ENCODE assay signal across 27 cellular contexts in the genomic region with DNA sequence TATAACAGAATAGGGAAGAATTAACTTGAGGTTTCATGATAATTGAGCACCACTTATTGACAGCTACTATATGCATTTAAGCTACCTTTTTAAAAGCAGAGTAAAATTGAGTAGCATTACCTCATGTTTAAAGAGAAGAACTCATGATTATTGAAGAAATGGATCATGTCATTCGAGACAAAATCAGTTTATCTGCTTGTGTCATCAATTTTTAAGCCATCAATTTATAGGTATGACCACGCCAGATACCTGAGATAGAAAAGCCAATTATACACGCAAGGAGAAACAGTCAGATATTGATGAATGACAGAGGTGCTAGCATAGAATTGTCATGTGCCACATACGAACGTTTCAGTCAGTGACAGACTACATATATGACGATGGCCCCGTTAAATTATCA. TPM values are rescaled to one million over a fixed set of nuclear protein-coding genes. Genes with fewer than 3 reads are reported as not detected.
"Had no signal": no experiment of that assay in that cellular context is flagged by ENCODE, and none has a peak within 500 bp of the region (broad histone marks: within the 10 kb centered on the region; RNA-seq: fewer than 3 reads in every experiment).

No MANE protein-coding gene starts in this region.

- H3K9me3 ChIP-seq: esophagus muscularis mucosa, gastroesophageal sphincter, heart left ventricle, left ventricle myocardium inferior, lower lobe of right lung, mucosa of descending colon had no signal

- H3K36me3 Mint-ChIP-seq: immature natural killer cell, naive B cell had no signal

- H3K27me3 ChIP-seq: esophagus muscularis mucosa, foreskin keratinocyte, gastroesophageal sphincter, heart left ventricle, hepatocyte had no signal

- H3K4me1 ChIP-seq: esophagus muscularis mucosa, foreskin keratinocyte, gastroesophageal sphincter, heart left ventricle, left ventricle myocardium inferior, lower lobe of right lung had no signal

- H3K4me1 Mint-ChIP-seq: immature natural killer cell, mesothelial cell of epicardium, naive B cell had no signal

- DNase-seq: dermis blood vessel endothelial cell; dorsolateral prefrontal cortex; effector CD4-positive, alpha-beta T cell; effector memory CD4-positive, alpha-beta T cell; foreskin keratinocyte; heart left ventricle; hypothalamus; immature natural killer cell; islet precursor cell; kidney; kidney glomerular epithelial cell; left colon; left ventricle myocardium inferior; lower lobe of right lung; mesenchymal stem cell; mucosa of descending colon; naive B cell had no signal

- H3K4me2 ChIP-seq: hepatocyte had no signal

- H3K27me3 Mint-ChIP-seq: naive B cell had no signal

- ATAC-seq: foreskin keratinocyte, gastroesophageal sphincter, heart left ventricle, left colon, left lobe of liver, lower lobe of right lung, mucosa of descending colon had no signal

- H3K9me3 Mint-ChIP-seq: immature natural killer cell, mesothelial cell of epicardium, naive B cell had no signal

- FAIRE-seq: colon, endothelial cell of umbilical vein, frontal cortex, kidney had no signal

- H3K27ac Mint-ChIP-seq: immature natural killer cell, mesothelial cell of epicardium, naive B cell had no signal

- H3K36me3 ChIP-seq: gastroesophageal sphincter had no signal

- H2AFZ ChIP-seq: hepatocyte had no signal

- H3K4me3 Mint-ChIP-seq: immature natural killer cell, mesothelial cell of epicardium, naive B cell had no signal

- H3K27ac ChIP-seq: coronary artery, dorsolateral prefrontal cortex, esophagus muscularis mucosa, foreskin keratinocyte, gastroesophageal sphincter, heart left ventricle, hepatocyte, left ventricle myocardium inferior, lower lobe of right lung had no signal

- H3K4me3 ChIP-seq: coronary artery, dorsolateral prefrontal cortex, esophagus muscularis mucosa, gastroesophageal sphincter, heart left ventricle, hepatocyte, left ventricle myocardium inferior, lower lobe of right lung, mucosa of descending colon had no signal

RNA-seq across cellular contexts. Expression of gene DSG2, which starts 28.4 kb away (rescaled TPM):
- total RNA-seq: myocyte had no signal
- polyA plus RNA-seq: immature natural killer cell had no signal
